Comparison of ENCODE assay signal across 9 cellular contexts in the genomic region with DNA sequence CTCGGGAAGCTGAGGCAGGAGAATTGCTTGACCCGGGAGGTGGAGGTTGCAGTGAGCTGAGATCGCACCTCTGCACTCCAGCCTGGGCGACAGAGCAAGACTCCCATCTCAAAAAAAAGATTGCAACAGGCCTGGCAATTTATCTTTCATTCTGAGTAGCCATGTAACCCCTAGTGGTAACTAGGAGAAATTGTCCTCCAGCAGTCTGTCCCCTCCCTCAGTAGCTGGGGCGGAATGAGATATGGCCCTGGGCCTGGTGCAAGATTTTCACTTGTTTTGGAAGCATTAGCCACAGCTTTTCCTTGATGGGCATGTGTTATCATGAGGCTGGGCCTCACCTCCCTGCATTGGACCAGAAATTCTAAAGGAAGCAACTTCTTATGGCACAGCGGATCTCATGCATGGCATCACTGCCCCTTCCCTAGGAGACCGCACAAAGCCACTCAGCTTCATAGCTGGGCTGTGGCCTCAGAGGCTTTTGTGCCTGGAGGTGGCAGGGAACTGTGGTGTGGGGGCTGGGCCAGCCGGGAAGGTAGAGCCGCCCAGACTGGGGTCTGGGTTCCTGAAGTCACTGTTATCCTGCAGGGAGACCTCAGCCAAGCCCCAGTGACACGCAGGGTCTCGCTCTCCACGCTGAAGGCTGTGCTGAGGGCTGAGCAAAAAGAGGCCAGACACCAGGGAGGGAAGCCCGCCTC. TPM values are rescaled to one million over a fixed set of nuclear protein-coding genes. Genes with fewer than 3 reads are reported as not detected.
DNase-seq lines count a peak whose midpoint lies in the region; ATAC-seq and TF ChIP-seq lines count a peak whose summit lies in the region.
"Had no signal": no experiment of that assay in that cellular context is flagged by ENCODE, and none has a peak within 500 bp of the region (broad histone marks: within the 10 kb centered on the region; RNA-seq: fewer than 3 reads in every experiment).

No MANE protein-coding gene starts in this region.

- no peak overlapping the region for H3K4me3 Mint-ChIP-seq in glutamatergic neuron (ENCODE audit: unreplicated experiment)
- H3K4me3 Mint-ChIP-seq: activated naive CD8-positive, alpha-beta T cell had no signal

- no peak overlapping the region for H3K4me3 ChIP-seq in AG04449 (ENCODE audit: low read depth, low read length)
- H3K4me3 ChIP-seq in H7 (ENCODE audit: insufficient read depth, low read depth, low read length): no peak overlapping the region
- H3K4me3 ChIP-seq in transverse colon: no peak overlapping the region

- H3K27ac Mint-ChIP-seq in glutamatergic neuron (ENCODE audit: unreplicated experiment): peak overlapping the region; percentile 38
- H3K27ac Mint-ChIP-seq: activated naive CD8-positive, alpha-beta T cell had no signal

- intact Hi-C loops in transverse colon (cut with DNase I; ENCODE audit: low total_unique reads): no loop called here

- H3K4me1 ChIP-seq in transverse colon: no peaks in the 10 kb centered on the region

- TF ChIP-seq CTCF in AG04449 (IDR thresholded peaks at IDR 0.05; ENCODE audit: insufficient read depth, low read length, missing control alignments) (peak; percentile 42), glutamatergic neuron (IDR thresholded peaks at IDR 0.05; ENCODE audit: partially characterized antibody, unreplicated experiment) (peak; percentile 81), transverse colon (IDR thresholded peaks at IDR 0.05) (peak; percentile 25 to 45 (median 43))

- H3K9me3 Mint-ChIP-seq in glutamatergic neuron (ENCODE audit: unreplicated experiment): peaks cover 8% of the 10 kb centered on the region

- H3K36me3 Mint-ChIP-seq in glutamatergic neuron (ENCODE audit: unreplicated experiment): peaks cover 4% of the 10 kb centered on the region
- H3K36me3 Mint-ChIP-seq: activated naive CD8-positive, alpha-beta T cell had no signal

- H3K27ac ChIP-seq in transverse colon: no peak overlapping the region

- TF ChIP-seq POLR2A in transverse colon (IDR thresholded peaks at IDR 0.05): no peak

- in situ Hi-C loops in transverse colon (cut with MboI; ENCODE audit: low pct_ligation_motif_present in 1 of 4, low pct_unique_long_range_greater_than_20kb in 1 of 4, low sequenced_read_pairs in 3 of 4): no loop called here

- WGBS in transverse colon (ENCODE audit: low coverage in 1 of 2), 2 donors: 80% methylated on average over 13 of the region's 13 CpGs; no CpG with 5 or more reads in 1 of the 2 donors

- ATAC-seq in GM21447 (IDR thresholded peaks at IDR 0.05; ENCODE audit: unreplicated experiment) (no peak), HG02885 (IDR thresholded peaks at IDR 0.05; ENCODE audit: poor library complexity, unreplicated experiment) (no peak)

- POLR2A ChIA-PET in AG04449 (lab: Yijun Ruan, JAX): interaction anchor here (0.7 kb wide), 1 partner anchor 40 kb away, joined by 3 read pairs; no protein-coding TSS in a partner anchor

- H3K36me3 ChIP-seq in H7 (replicated peaks; ENCODE audit: control insufficient read depth, insufficient read depth, low read length) (no peaks in the 10 kb centered on the region; the same call in 1 of the 2 replicates), transverse colon (no peaks in the 10 kb centered on the region)

- TF ChIP-seq EP300 in transverse colon (IDR thresholded peaks at IDR 0.05; ENCODE audit: low read depth): no peak

- H3K4me1 Mint-ChIP-seq in glutamatergic neuron (ENCODE audit: low read depth, unreplicated experiment): peaks cover 23% of the 10 kb centered on the region

- DNase-seq in AG04449 (ENCODE audit: low read depth, low spot score) (no peak), H7 (peak; percentile 85), SKM-1 treated with dmso at 0.1 percent for 144 hours (lab: John Stamatoyannopoulos, UW; ENCODE audit: unreplicated experiment) (peak; percentile 57), glutamatergic neuron (no peak), transverse colon (no peak)
- DNase-seq in activated naive CD4-positive, alpha-beta T cell (lab: John Stamatoyannopoulos, UW): no peak

- H3K27me3 ChIP-seq in H7 (ENCODE audit: control insufficient read depth, insufficient read depth, low read length): no peaks in the 10 kb centered on the region
- no peaks in the 10 kb centered on the region for H3K27me3 ChIP-seq in transverse colon

- peaks cover 13% of the 10 kb centered on the region for H3K27me3 Mint-ChIP-seq in glutamatergic neuron (ENCODE audit: unreplicated experiment)
- H3K27me3 Mint-ChIP-seq: activated naive CD8-positive, alpha-beta T cell had no signal

- CTCF ChIA-PET in AG04449 (lab: Yijun Ruan, JAX): interaction anchor here (0.7 to 6.0 kb wide), 9 partner anchors 9 to 120 kb away, joined by 3 to 49 read pairs (median 4); no protein-coding TSS in a partner anchor

- no peaks in the 10 kb centered on the region for H3K9me3 ChIP-seq in transverse colon

RNA-seq across cellular contexts. Expression of gene NATD1, which starts 13.4 kb away (rescaled TPM):
- 12.3 and 12.9 TPM in 2 replicates for total RNA-seq in H7 (2014; rRNA removed; shearing (Covaris generic))
- total RNA-seq in glutamatergic neuron (ENCODE audit: unreplicated experiment): 45.9 TPM
- total RNA-seq in transverse colon: 1 to 10 TPM; 1.4 to 7.9 (median 5.0) TPM

RNA-seq across cellular contexts. Expression of gene TMEM11, which starts 25.9 kb away (rescaled TPM):
- total RNA-seq in H7 (2014; rRNA removed; shearing (Covaris generic)): 24.2 and 26.1 TPM in 2 replicates
- total RNA-seq in glutamatergic neuron (ENCODE audit: unreplicated experiment): 26.0 TPM
- 10 to 100 TPM; 15.1 to 35.0 (median 24.5) TPM for total RNA-seq in transverse colon

RNA-seq across cellular contexts. Expression of gene MAP2K3, which starts 44.7 kb away (rescaled TPM):
- total RNA-seq in H7 (2014; rRNA removed; shearing (Covaris generic)): 26.1 and 27.5 TPM in 2 replicates
- total RNA-seq in glutamatergic neuron (ENCODE audit: unreplicated experiment) (38.0 TPM), transverse colon (100 to 1,000 TPM in 1 of 4 donors, 10 to 100 TPM in 3; 44.4 to 148 (median 59.6) TPM)

Comparison
In these comparisons a context has a peak if more than half of its experiments do, and no peak if none do; other contexts are left out.
1. DNase-seq: peak in H7 (single experiment) and SKM-1 treated with dmso at 0.1 percent for 144 hours (single experiment); none in AG04449 (single experiment), glutamatergic neuron (single experiment), transverse colon (single experiment) and activated naive CD4-positive, alpha-beta T cell (0 of 4).
2. Peak in every context shown above with its lines, with median percentiles within 50 percentile points of each other: CTCF ChIP-seq.